In the genomic region with DNA sequence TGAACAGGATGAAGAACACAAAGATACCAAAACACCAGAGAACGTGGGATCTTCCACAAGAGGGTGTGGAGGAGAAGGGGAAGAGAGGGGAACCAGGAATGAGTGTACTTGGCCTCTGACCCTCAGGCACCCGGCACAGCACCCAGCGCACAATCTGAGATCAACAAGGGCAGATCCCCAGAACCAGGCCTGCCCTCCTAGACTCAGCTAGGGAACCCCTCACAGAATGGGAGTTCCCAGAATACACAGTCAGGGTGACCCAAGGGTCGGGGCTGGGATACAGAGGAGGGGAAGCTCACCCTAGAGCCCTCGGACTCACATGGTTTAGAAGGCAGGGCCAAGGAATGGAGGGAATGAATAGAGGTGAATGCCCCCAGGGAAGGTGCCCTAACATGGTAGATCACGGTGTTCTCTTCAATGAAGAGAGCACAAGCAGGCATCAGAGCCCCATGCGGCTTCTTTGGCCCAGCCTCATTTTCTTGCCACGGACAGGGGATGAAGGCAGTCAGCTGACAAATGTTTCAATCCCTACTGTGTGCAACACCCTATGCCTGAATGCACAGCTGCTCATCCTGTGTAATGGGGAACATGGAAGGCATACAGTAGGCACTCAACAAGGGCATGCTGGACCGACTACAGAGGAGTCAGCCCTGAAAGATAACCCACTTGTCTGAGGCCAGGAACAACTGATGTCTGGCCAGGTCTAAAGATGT, we compare ENCODE assay signal across 10 cellular contexts. TPM values are rescaled to one million over a fixed set of nuclear protein-coding genes. Genes with fewer than 3 reads are reported as not detected.
A peak's percentile ranks its signal among the peaks of the same experiment; 100 is the strongest.
DNase-seq lines count a peak whose midpoint lies in the region; ATAC-seq, FAIRE-seq and TF ChIP-seq lines count a peak whose summit lies in the region.
"Had no signal": no experiment of that assay in that cellular context is flagged by ENCODE, and none has a peak within 500 bp of the region (broad histone marks: within the 10 kb centered on the region; RNA-seq: fewer than 3 reads in every experiment).

No MANE protein-coding gene starts in this region.

- no peaks in the 10 kb centered on the region for H3K9me3 Mint-ChIP-seq in CD8-positive, alpha-beta T cell
- no peaks in the 10 kb centered on the region for H3K9me3 Mint-ChIP-seq in dendritic cell treated with granulocyte-macrophage colony-stimulating factor and Interleukin-4, amounts not matched to agents 40 ng/mL and 50 ng/mL, for 4 days

- CTCF ChIA-PET in CD8-positive, alpha-beta T cell (lab: Charles Lee) = interaction anchor here (6.3 kb wide), 1 partner anchor 10 kb away, joined by 54 read pairs; no protein-coding TSS in a partner anchor

- no peak overlapping the region for H3K27ac ChIP-seq in CD8-positive, alpha-beta T cell (ENCODE audit: low read depth, low read length)
- peak overlapping the region; percentile 9 for H3K27ac ChIP-seq in KOPT-K1 (ENCODE audit: low read depth, low read length, poor library complexity, severe bottlenecking)

- no peak overlapping the region for H3K4me3 ChIP-seq in CD8-positive, alpha-beta T cell (ENCODE audit: low read depth, low read length)

- H3K4me3 Mint-ChIP-seq in CD8-positive, alpha-beta T cell = no peak overlapping the region
- H3K4me3 Mint-ChIP-seq in dendritic cell treated with granulocyte-macrophage colony-stimulating factor and Interleukin-4, amounts not matched to agents 40 ng/mL and 50 ng/mL, for 4 days = no peak overlapping the region

- no peak for DNase-seq in CD8-positive, alpha-beta T cell
- DNase-seq in sciatic nerve (ENCODE audit: low spot score) (peak; percentile 58), SHP77 treated with DMSO at 0.1 percent for 48 hours (lab: John Stamatoyannopoulos, UW) (no peak), H54 (ENCODE audit: insufficient read length, low spot score) (no peak)
- DNase-seq: cerebellar nuclear complex had no signal

- H3K4me1 ChIP-seq in CD8-positive, alpha-beta T cell (ENCODE audit: insufficient read depth, low read length) = peaks cover 20% of the 10 kb centered on the region

- POLR2A ChIA-PET in CD8-positive, alpha-beta T cell (lab: Charles Lee) = interaction anchor here (0.8 kb wide), 1 partner anchor 48 kb away, joined by 3 read pairs; no protein-coding TSS in a partner anchor

- no peak for ATAC-seq in CD8-positive, alpha-beta T cell
- no peak for ATAC-seq in sciatic nerve
- ATAC-seq in GM21447 (IDR thresholded peaks at IDR 0.05; ENCODE audit: unreplicated experiment) = no peak
- ATAC-seq in GM18519 (IDR thresholded peaks at IDR 0.05; ENCODE audit: low FRiP score, unreplicated experiment) = no peak

- no peak for TF ChIP-seq CTCF in CD8-positive, alpha-beta T cell (IDR thresholded peaks at IDR 0.05)

- no peaks in the 10 kb centered on the region for H3K27me3 Mint-ChIP-seq in CD8-positive, alpha-beta T cell (ENCODE audit: low read depth)
- H3K27me3 Mint-ChIP-seq in dendritic cell treated with granulocyte-macrophage colony-stimulating factor and Interleukin-4, amounts not matched to agents 40 ng/mL and 50 ng/mL, for 4 days = no peaks in the 10 kb centered on the region

- no peaks in the 10 kb centered on the region for H3K36me3 ChIP-seq in CD8-positive, alpha-beta T cell (ENCODE audit: insufficient read depth, low read length)
- H3K36me3 ChIP-seq in KOPT-K1 (ENCODE audit: insufficient read depth, low read length) = no peaks in the 10 kb centered on the region

- TF ChIP-seq POLR2A in H54 (IDR thresholded peaks at IDR 0.05; ENCODE audit: low read depth, low read length) = no peak

- peak overlapping the region; percentile 11 for H3K27ac Mint-ChIP-seq in CD8-positive, alpha-beta T cell
- H3K27ac Mint-ChIP-seq in dendritic cell treated with granulocyte-macrophage colony-stimulating factor and Interleukin-4, amounts not matched to agents 40 ng/mL and 50 ng/mL, for 4 days = peak overlapping the region; percentile 57

- H3K27me3 ChIP-seq in CD8-positive, alpha-beta T cell (ENCODE audit: insufficient read depth, low read length) = no peaks in the 10 kb centered on the region

- intact Hi-C loops in CD8-positive, alpha-beta T cell (cut with DNase I, micrococcal nuclease) = no loop called here
- intact Hi-C loops in dendritic cell treated with granulocyte-macrophage colony-stimulating factor and Interleukin-4, amounts not matched to agents 40 ng/mL and 50 ng/mL, for 4 days (cut with micrococcal nuclease) = no loop called here
- intact Hi-C loops in sciatic nerve (cut with DNase I) = no loop called here

- H3K36me3 Mint-ChIP-seq in CD8-positive, alpha-beta T cell = no peaks in the 10 kb centered on the region
- peaks cover 56% of the 10 kb centered on the region for H3K36me3 Mint-ChIP-seq in dendritic cell treated with granulocyte-macrophage colony-stimulating factor and Interleukin-4, amounts not matched to agents 40 ng/mL and 50 ng/mL, for 4 days (ENCODE audit: low read depth)

- no peak for FAIRE-seq in H54 (lab: Jason Lieb, UNC)
- FAIRE-seq: islet of Langerhans had no signal

- no peaks in the 10 kb centered on the region for H3K9me3 ChIP-seq in CD8-positive, alpha-beta T cell (ENCODE audit: low read length)
- H3K9me3 ChIP-seq in KOPT-K1 (ENCODE audit: insufficient read depth, low read length, poor library complexity, severe bottlenecking) = no peaks in the 10 kb centered on the region

- peaks cover 26% of the 10 kb centered on the region for H3K4me1 Mint-ChIP-seq in CD8-positive, alpha-beta T cell (ENCODE audit: low read depth)
- H3K4me1 Mint-ChIP-seq in dendritic cell treated with granulocyte-macrophage colony-stimulating factor and Interleukin-4, amounts not matched to agents 40 ng/mL and 50 ng/mL, for 4 days (ENCODE audit: low read depth) = peaks cover 82% of the 10 kb centered on the region

RNA-seq across cellular contexts. Expression of gene BMF, which starts 13.1 kb away (rescaled TPM):
- total RNA-seq in CD8-positive, alpha-beta T cell = 10 to 100 TPM in 1 of 2 experiments, 1 to 10 TPM in 1; 9.6 to 11.2 TPM
- 15.0 TPM for total RNA-seq in sciatic nerve

RNA-seq across cellular contexts. Expression of gene SRP14, which starts 56.6 kb away (rescaled TPM):
- 100 to 1,000 TPM; 133 to 135 TPM for total RNA-seq in CD8-positive, alpha-beta T cell
- 150 TPM for total RNA-seq in sciatic nerve
